In the genomic region with DNA sequence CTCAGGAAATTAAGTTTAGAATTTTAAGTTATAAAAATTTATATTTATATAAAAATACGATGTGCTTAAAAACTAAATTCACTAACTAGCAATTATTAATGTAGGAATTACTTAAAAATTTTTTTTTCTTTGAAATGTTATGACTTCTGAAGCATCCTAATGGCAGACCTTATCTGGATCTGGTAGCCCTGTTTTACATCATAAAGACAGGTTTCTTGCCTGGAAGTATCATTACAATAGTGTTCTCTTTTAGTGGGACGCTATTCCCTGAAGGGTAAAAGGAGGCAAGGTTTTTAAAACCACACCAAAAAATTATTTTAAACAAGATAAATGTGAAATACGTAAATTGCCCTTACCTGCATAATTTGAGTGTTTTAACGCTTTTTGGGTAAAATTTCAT, we compare ENCODE assay signal across 21 cellular contexts. TPM values are rescaled to one million over a fixed set of nuclear protein-coding genes. Genes with fewer than 3 reads are reported as not detected.
A peak's percentile ranks its signal among the peaks of the same experiment; 100 is the strongest.
DNase-seq lines count a peak whose midpoint lies in the region; FAIRE-seq and TF ChIP-seq lines count a peak whose summit lies in the region.
"Had no signal": no experiment of that assay in that cellular context is flagged by ENCODE, and none has a peak within 500 bp of the region (broad histone marks: within the 10 kb centered on the region; RNA-seq: fewer than 3 reads in every experiment).

No MANE protein-coding gene starts in this region.

- in situ Hi-C loops in HAP-1 (cut with MboI; ENCODE audit: low sequenced_read_pairs): loop anchor here (25.0 kb wide), 1 partner anchor 171 kb away; a partner anchor contains a TSS

- H3K4me2 ChIP-seq in BLaER1: peak overlapping the region; percentile 96
- H3K4me2 ChIP-seq in MM.1S (ENCODE audit: low read depth, low read length): no peak overlapping the region

- peaks cover 66% of the 10 kb centered on the region for H3K79me2 ChIP-seq in MM.1S (ENCODE audit: low read length)

- H2AFZ ChIP-seq in MM.1S (ENCODE audit: low read length): no peak overlapping the region
- H2AFZ ChIP-seq: parathyroid adenoma had no signal

- no peaks in the 10 kb centered on the region for H3K27me3 ChIP-seq in BLaER1
- H3K27me3 ChIP-seq in HAP-1 (ENCODE audit: low read depth): no peaks in the 10 kb centered on the region
- H3K27me3 ChIP-seq in iPS-20b (ENCODE audit: insufficient read depth, low read length): no peaks in the 10 kb centered on the region
- no peaks in the 10 kb centered on the region for H3K27me3 ChIP-seq in MM.1S (replicated peaks; ENCODE audit: insufficient read depth, low read length)
- H3K27me3 ChIP-seq: adrenal gland, esophagus muscularis mucosa had no signal

- peaks cover 32% of the 10 kb centered on the region for H3K4me1 ChIP-seq in BLaER1
- H3K4me1 ChIP-seq in HAP-1: peaks cover 15% of the 10 kb centered on the region
- peaks cover 14% of the 10 kb centered on the region for H3K4me1 ChIP-seq in iPS-20b (ENCODE audit: insufficient read depth, low read length)
- H3K4me1 ChIP-seq in MM.1S (ENCODE audit: low read length): no peaks in the 10 kb centered on the region
- peaks cover 5 to 7% of the 10 kb centered on the region in 2 donors for H3K4me1 ChIP-seq in kidney (ENCODE audit: control insufficient read depth in 1 of 2, insufficient read depth in 1 of 2, low read depth in 1 of 2, low read length in 2 of 2)

- H3K36me3 ChIP-seq in BLaER1 (peaks cover 35% of the 10 kb centered on the region), HAP-1 (replicated peaks) (peaks cover 3% of the 10 kb centered on the region; the same call in 1 of the 2 replicates), iPS-20b (ENCODE audit: insufficient read depth, low read depth, low read length) (no peaks in the 10 kb centered on the region), MM.1S (replicated peaks; ENCODE audit: insufficient read depth, low read length) (no peaks in the 10 kb centered on the region), kidney (ENCODE audit: control insufficient read depth in 1 of 2, insufficient read depth in 2 of 2, low read length in 2 of 2) (no peaks in the 10 kb centered on the region)
- H3K36me3 ChIP-seq: adrenal gland had no signal

- no peaks in the 10 kb centered on the region for H3F3A ChIP-seq in MM.1S (ENCODE audit: insufficient read depth, low read length)

- TF ChIP-seq CTCF in WI38 (IDR thresholded peaks at IDR 0.05; ENCODE audit: low read depth, low read length) (no peak), MM.1S (IDR thresholded peaks at IDR 0.05; ENCODE audit: low read length) (no peak), kidney (IDR thresholded peaks at IDR 0.05; ENCODE audit: borderline replicate concordance, extremely low read depth, insufficient read depth) (no peak)

- no peak for FAIRE-seq in kidney (lab: Jason Lieb, UNC)
- FAIRE-seq: urothelium cell line had no signal

- H3K9me3 ChIP-seq in BLaER1: no peaks in the 10 kb centered on the region
- no peaks in the 10 kb centered on the region for H3K9me3 ChIP-seq in HAP-1
- no peaks in the 10 kb centered on the region for H3K9me3 ChIP-seq in iPS-20b (ENCODE audit: insufficient read depth, low read depth, low read length)
- no peaks in the 10 kb centered on the region for H3K9me3 ChIP-seq in MM.1S (replicated peaks; ENCODE audit: insufficient read depth, low read length)
- no peaks in the 10 kb centered on the region for H3K9me3 ChIP-seq in kidney (ENCODE audit: control insufficient read depth in 1 of 2, low read length in 2 of 2)
- H3K9me3 ChIP-seq: adrenal gland, esophagus muscularis mucosa, lower lobe of right lung had no signal

- DNase-seq in HAP-1 (ENCODE audit: low spot score in 2 of 2): peak in 1 of 2 experiments; percentile 44
- DNase-seq in MM.1S: no peak
- no peak for DNase-seq in kidney
- no peak for DNase-seq in NCI-H2029 (lab: John Stamatoyannopoulos, UW)
- DNase-seq in occipital lobe (lab: John Stamatoyannopoulos, UW): no peak
- DNase-seq: activated CD8-positive, alpha-beta memory T cell treated with anti-CD3 and anti-CD28 coated beads for 24 hours; Calu3; caudate nucleus; glutamatergic neuron; lower lobe of right lung; NCI-H2029 treated with DMSO at 0.1 percent for 48 hours; NCI-H510A; SIG-M5; stimulated activated CD4-positive, alpha-beta T cell treated with anti-CD3 and anti-CD28 coated beads, Interleukin-4, amount 100 ng/mL, for 1 hour had no signal

- H3K27ac ChIP-seq in BLaER1 (no peak overlapping the region), iPS-20b (ENCODE audit: low read length) (no peak overlapping the region), MM.1S (ENCODE audit: low read length) (no peak overlapping the region), kidney (ENCODE audit: low read depth in 2 of 2, low read length in 2 of 2) (no peak overlapping the region)
- H3K27ac ChIP-seq: esophagus muscularis mucosa, lower lobe of right lung had no signal

- no peak overlapping the region for H3K4me3 ChIP-seq in BLaER1
- peak overlapping the region; percentile 96 for H3K4me3 ChIP-seq in HAP-1
- peak overlapping the region; percentile 78; the same call in 1 of the 2 replicates for H3K4me3 ChIP-seq in WI38 (ENCODE audit: low read depth, low read length)
- H3K4me3 ChIP-seq in iPS-20b (ENCODE audit: low read length): peak overlapping the region; percentile 31
- H3K4me3 ChIP-seq in MM.1S (ENCODE audit: low read length): no peak overlapping the region
- no peak overlapping the region for H3K4me3 ChIP-seq in kidney (ENCODE audit: low read length in 2 of 2)

- H4K20me1 ChIP-seq in BLaER1 (peaks cover 66% of the 10 kb centered on the region), MM.1S (ENCODE audit: insufficient read depth, low read length) (no peaks in the 10 kb centered on the region)

- no peaks in the 10 kb centered on the region for H3K9me2 ChIP-seq in MM.1S (replicated peaks; ENCODE audit: insufficient read depth, low read length)

- intact Hi-C loops in kidney (cut with DNase I): no loop called here

- H3K9ac ChIP-seq in BLaER1 (no peak overlapping the region), iPS-20b (ENCODE audit: low read depth, low read length) (peak overlapping the region; percentile 1; the same call in 1 of the 2 replicates), MM.1S (ENCODE audit: low read length) (no peak overlapping the region), kidney (ENCODE audit: low read length in 2 of 2) (no peak overlapping the region)
- H3K9ac ChIP-seq: parathyroid adenoma had no signal

RNA-seq across cellular contexts. Expression of a gene that starts 2.1 kb away (rescaled TPM):
- total RNA-seq in kidney (44.2 TPM), occipital lobe (36.0 TPM)
- polyA plus RNA-seq in kidney (ENCODE audit: insufficient read depth, low read depth, low replicate concordance): 12.6 TPM

RNA-seq across cellular contexts. Expression of a gene that starts 55.0 kb away (rescaled TPM):
- total RNA-seq in kidney (409 TPM), occipital lobe (317 TPM)
- polyA plus RNA-seq in kidney (ENCODE audit: insufficient read depth, low read depth, low replicate concordance): 455 TPM

Comparison
In these comparisons a context has a peak if more than half of its experiments do, and no peak if none do; other contexts are left out.
1. H3K4me3 ChIP-seq: peak in HAP-1 (single experiment), WI38 (single experiment) and iPS-20b (single experiment); none in BLaER1 (single experiment), MM.1S (single experiment) and kidney (0 of 2).